In genomic region chr1:26034504-26035202, GRCh38 we compare ENCODE assay signal across 8 cellular contexts. TPM values are rescaled to one million over a fixed set of nuclear protein-coding genes. Genes with fewer than 3 reads are reported as not detected.
DNase-seq lines count a peak whose midpoint lies in the region; ATAC-seq lines count a peak whose summit lies in the region.

No MANE protein-coding gene starts in this region.

- no peaks in the 10 kb centered on the region for H3K9me3 Mint-ChIP-seq in activated CD4-positive, alpha-beta memory T cell treated with anti-CD3 and anti-CD28 coated beads for 36 hours

- peak; percentile 20 for DNase-seq in NCI-H345 (lab: John Stamatoyannopoulos, UW)
- no peak for DNase-seq in NCI-H345 treated with DMSO at 0.1 percent for 48 hours (lab: John Stamatoyannopoulos, UW; ENCODE audit: unreplicated experiment)
- DNase-seq in activated CD4-positive, alpha-beta memory T cell treated with anti-CD3 and anti-CD28 coated beads for 36 hours = no peak

- H3K27me3 Mint-ChIP-seq in activated CD4-positive, alpha-beta memory T cell treated with anti-CD3 and anti-CD28 coated beads for 36 hours = peaks cover 5% of the 10 kb centered on the region

- peaks cover 18% of the 10 kb centered on the region for H3K4me1 ChIP-seq in stomach smooth muscle (ENCODE audit: control insufficient read depth, insufficient read depth, low read length)

- H3K27ac ChIP-seq in stomach smooth muscle (ENCODE audit: low read length) = peak overlapping the region; percentile 73

- H3K27ac Mint-ChIP-seq in activated CD4-positive, alpha-beta memory T cell treated with anti-CD3 and anti-CD28 coated beads for 36 hours = no peak overlapping the region

- H3K4me3 Mint-ChIP-seq in activated CD4-positive, alpha-beta memory T cell treated with anti-CD3 and anti-CD28 coated beads for 36 hours = peak overlapping the region; percentile 91

- H3K4me3 ChIP-seq in iPS-11a (ENCODE audit: low read depth, low read length) (peak overlapping the region; percentile 72), stomach smooth muscle (ENCODE audit: low read length in 2 of 2) (peak overlapping the region; percentile 93 to 96)

- ATAC-seq in GM21723 (IDR thresholded peaks at IDR 0.05; ENCODE audit: unreplicated experiment) (no peak), GM19452 (IDR thresholded peaks at IDR 0.05; ENCODE audit: unreplicated experiment) (no peak), GM21528 (IDR thresholded peaks at IDR 0.05; ENCODE audit: low FRiP score, unreplicated experiment) (no peak)

- intact Hi-C loops in activated CD4-positive, alpha-beta memory T cell treated with anti-CD3 and anti-CD28 coated beads for 36 hours (cut with micrococcal nuclease) = loop anchor here (2.0 to 5.0 kb wide), 3 partner anchors 36 to 128 kb away; partner anchors contain the start of gene PAFAH2

- peaks cover 11% of the 10 kb centered on the region for H3K4me1 Mint-ChIP-seq in activated CD4-positive, alpha-beta memory T cell treated with anti-CD3 and anti-CD28 coated beads for 36 hours (ENCODE audit: low read depth)

- H3K36me3 ChIP-seq in stomach smooth muscle (ENCODE audit: control insufficient read depth in 2 of 2, insufficient read depth in 2 of 2, low read length in 2 of 2) = no peaks in the 10 kb centered on the region

- peak overlapping the region; percentile 36 to 88 for H3K9ac ChIP-seq in stomach smooth muscle (ENCODE audit: low read length in 2 of 2)

- H3K27me3 ChIP-seq in stomach smooth muscle (ENCODE audit: control insufficient read depth in 1 of 2, insufficient read depth in 2 of 2, low read length in 2 of 2) = peaks cover 0 to 4% of the 10 kb centered on the region in 2 donors

- H3K9me3 ChIP-seq in stomach smooth muscle (ENCODE audit: control insufficient read depth in 2 of 2, low read length in 2 of 2) = no peaks in the 10 kb centered on the region

- H3K36me3 Mint-ChIP-seq in activated CD4-positive, alpha-beta memory T cell treated with anti-CD3 and anti-CD28 coated beads for 36 hours = no peaks in the 10 kb centered on the region

- POLR2A ChIA-PET in activated CD4-positive, alpha-beta memory T cell treated with anti-CD3 and anti-CD28 coated beads for 36 hours (lab: Charles Lee) = no interaction called here

- CTCF ChIA-PET in activated CD4-positive, alpha-beta memory T cell treated with anti-CD3 and anti-CD28 coated beads for 36 hours (lab: Charles Lee) = interaction anchor here (0.6 to 4.0 kb wide), 18 partner anchors 8 to 382 kb away, joined by 3 to 52 read pairs (median 4); partner anchors contain the start of genes CEP85, PDIK1L, SLC30A2 and ZNF593

RNA-seq across cellular contexts. Expression of gene SLC30A2, which starts 11.3 kb away (rescaled TPM):
- not detected for total RNA-seq in activated CD4-positive, alpha-beta memory T cell treated with anti-CD3 and anti-CD28 coated beads for 36 hours

RNA-seq across cellular contexts. Expression of gene EXTL1, which starts 13.1 kb away (rescaled TPM):
- not detected for total RNA-seq in activated CD4-positive, alpha-beta memory T cell treated with anti-CD3 and anti-CD28 coated beads for 36 hours

RNA-seq across cellular contexts. Expression of gene TRIM63, which starts 32.8 kb away (rescaled TPM):
- under 1 TPM; 0.17 to 0.19 TPM for total RNA-seq in activated CD4-positive, alpha-beta memory T cell treated with anti-CD3 and anti-CD28 coated beads for 36 hours

RNA-seq across cellular contexts. Expression of gene PAFAH2, which starts 36.8 kb away (rescaled TPM):
- 1 to 10 TPM; 5.9 to 7.3 TPM for total RNA-seq in activated CD4-positive, alpha-beta memory T cell treated with anti-CD3 and anti-CD28 coated beads for 36 hours
